Comparison of ENCODE assay signal across 1 cellular context in genomic region chrX:40011483-40012038, GRCh38.
TF ChIP-seq lines count a peak whose summit lies in the region.

No MANE protein-coding gene starts in this region.

TF ChIP-seq in HepG2, 621 proteins besides CTCF, POLR2A, EP300 and RAD21 (continued from another document):
- no peak for TF ChIP-seq HNF1A (IDR thresholded peaks at IDR 0.05; ENCODE audit: low read depth)
- no peak for TF ChIP-seq HNF1A (CRISPR knock-in tag; IDR thresholded peaks at IDR 0.05; ENCODE audit: borderline replicate concordance)
- peak; percentile 95 for TF ChIP-seq ZNF768 (CRISPR knock-in tag; IDR thresholded peaks at IDR 0.05)
- no peak for TF ChIP-seq PBX2 (CRISPR knock-in tag; IDR thresholded peaks at IDR 0.05)
- TF ChIP-seq IRF9 (CRISPR knock-in tag; IDR thresholded peaks at IDR 0.05; ENCODE audit: borderline replicate concordance) = no peak
- TF ChIP-seq ZNF30 (CRISPR knock-in tag; IDR thresholded peaks at IDR 0.05) = no peak
- TF ChIP-seq AFF4 (CRISPR knock-in tag; IDR thresholded peaks at IDR 0.05) = no peak
